ENCODE assay signal across 8 cellular contexts in genomic region chr14:23302290-23303225, GRCh38. TPM values are rescaled to one million over a fixed set of nuclear protein-coding genes. Genes with fewer than 3 reads are reported as not detected.
DNase-seq lines count a peak whose midpoint lies in the region; TF ChIP-seq lines count a peak whose summit lies in the region.

Gene PPP1R3E, minus strand, starts transcription at chr14:23302859. Its CDS starts 283 bp downstream, at chr14:23302576.

- H3K9me3 ChIP-seq in right atrium auricular region (no peaks in the 10 kb centered on the region), uterus (no peaks in the 10 kb centered on the region)

- TF ChIP-seq CTCF in right atrium auricular region (IDR thresholded peaks at IDR 0.05) (no peak), uterus (IDR thresholded peaks at IDR 0.05) (no peak)

- TF ChIP-seq POLR2A in uterus (IDR thresholded peaks at IDR 0.05) = no peak

- H3K36me3 ChIP-seq in right atrium auricular region (no peaks in the 10 kb centered on the region), uterus (no peaks in the 10 kb centered on the region)

- H3K27ac ChIP-seq in right atrium auricular region (peak within 1 kb of the TSS; percentile 97 to 99), uterus (peak within 1 kb of the TSS; percentile 99)

- H3K27me3 ChIP-seq in right atrium auricular region = no peaks in the 10 kb centered on the region
- no peaks in the 10 kb centered on the region for H3K27me3 ChIP-seq in uterus

- DNase-seq in GF-D8 (lab: John Stamatoyannopoulos, UW) (peak; percentile 30), HEK293T (ENCODE audit: extremely low spot score) (peak; percentile 33), NCI-H1048 (lab: John Stamatoyannopoulos, UW) (peak; percentile 40), SW480 (ENCODE audit: low spot score) (peak; percentile 83), right atrium auricular region (ENCODE audit: low spot score) (peak; percentile 66), putamen (ENCODE audit: low spot score) (peak; percentile 76), uterus (peak; percentile 65 to 73)
- DNase-seq in activated naive CD8-positive, alpha-beta T cell treated with anti-CD3 and anti-CD28 coated beads, Interleukin-2, amount 50 U/mL, for 16 hours (ENCODE audit: low read depth, low spot score) = peak; percentile 81

- H3K4me1 ChIP-seq in right atrium auricular region (peaks cover 0 to 52% of the 10 kb centered on the region in 2 donors), uterus (peaks cover 5 to 8% of the 10 kb centered on the region in 2 donors)

- intact Hi-C loops in uterus (cut with DNase I; ENCODE audit: low total_unique reads) = no loop called here

- POLR2A ChIA-PET in HEK293T (lab: Yijun Ruan, JAX) = interaction anchor here (0.6 to 9.6 kb wide), 20 partner anchors 9 to 812 kb away, joined by 3 to 256 read pairs (median 4); partner anchors contain the start of genes ACIN1, C14orf119, DCAF11 and HOMEZ

- CTCF ChIA-PET in HEK293T (lab: Yijun Ruan, JAX) = interaction anchor here (1.1 kb wide), 1 partner anchor 234 kb away, joined by 3 read pairs; no protein-coding TSS in a partner anchor

- H3K4me3 ChIP-seq in right atrium auricular region = peak within 1 kb of the TSS; percentile 61 to 82
- peak within 1 kb of the TSS; percentile 68 to 71 for H3K4me3 ChIP-seq in uterus

TF ChIP-seq in HEK293T, 16 proteins besides CTCF, POLR2A, EP300 and RAD21:
- TF ChIP-seq LEF1 (IDR thresholded peaks at IDR 0.05; ENCODE audit: borderline replicate concordance) (no peak), CTBP1 (IDR thresholded peaks at IDR 0.05; ENCODE audit: borderline replicate concordance) (no peak), FOXM1 (IDR thresholded peaks at IDR 0.05; ENCODE audit: borderline replicate concordance) (no peak), SP1 (IDR thresholded peaks at IDR 0.05) (no peak), BHLHE40 (IDR thresholded peaks at IDR 0.05; ENCODE audit: borderline replicate concordance) (no peak), ELF4 (IDR thresholded peaks at IDR 0.05) (no peak), L3MBTL2 (conservative IDR thresholded peaks at IDR 0.05) (peak; percentile 73), TARDBP (IDR thresholded peaks at IDR 0.05) (no peak)

RNA-seq across cellular contexts. Expression of gene PPP1R3E, which starts in this region (rescaled TPM):
- total RNA-seq in right atrium auricular region = 1 to 10 TPM; 2.7 to 3.9 TPM
- 10 to 100 TPM in 1 of 4 donors, 1 to 10 TPM in 2, under 1 TPM in 1; 0.88 to 23.5 (median 6.5) TPM for total RNA-seq in uterus

Comparison
In these comparisons a context has a peak if more than half of its experiments do, and no peak if none do; other contexts are left out.
1. Peak in every context shown above with its lines: DNase-seq, H3K4me3 ChIP-seq and H3K27ac ChIP-seq.
2. DNase-seq: peak in every context shown above with its lines; median percentile 83 in SW480; 81 in activated naive CD8-positive, alpha-beta T cell treated with anti-CD3 and anti-CD28 coated beads, Interleukin-2, amount 50 U/mL, for 16 hours; 76 in putamen; 69 in uterus; 66 in right atrium auricular region; 40 in NCI-H1048; 33 in HEK293T; 30 in GF-D8.